21 cellular contexts compared by ENCODE assay signal in the genomic region with DNA sequence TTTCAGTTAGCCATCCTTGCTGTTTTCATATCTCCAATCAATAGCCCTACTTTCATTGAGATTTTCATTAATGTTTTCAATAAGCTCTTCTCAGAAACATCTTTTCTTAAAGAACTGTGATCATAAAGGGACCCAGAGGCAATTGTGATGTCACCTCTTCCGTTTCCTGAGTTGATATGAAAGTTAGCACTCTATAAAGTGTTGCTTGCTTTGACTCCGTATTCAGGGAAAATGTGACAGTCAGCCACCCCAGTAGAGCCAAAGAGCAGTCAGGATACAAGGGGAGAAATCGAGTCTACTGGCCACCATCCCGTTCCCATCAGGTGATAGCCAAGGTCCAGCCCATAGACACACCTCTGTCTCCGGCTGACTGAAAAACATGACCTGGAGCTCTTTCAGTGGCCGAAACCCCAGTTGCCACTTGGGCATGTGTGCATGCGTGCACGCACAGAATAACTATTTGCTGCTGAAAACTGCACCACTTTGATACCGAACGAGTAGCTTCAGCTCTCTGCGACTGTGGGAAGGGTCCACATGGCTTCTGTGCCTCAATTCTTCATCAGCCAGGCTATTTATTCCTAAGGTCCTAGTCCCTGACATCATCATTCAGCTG.
DNase-seq lines count a peak whose midpoint lies in the region; ATAC-seq and TF ChIP-seq lines count a peak whose summit lies in the region.
"Had no signal": no experiment of that assay in that cellular context is flagged by ENCODE, and none has a peak within 500 bp of the region (broad histone marks: within the 10 kb centered on the region; RNA-seq: fewer than 3 reads in every experiment).

No MANE protein-coding gene starts in this region.

- H3K4me3 Mint-ChIP-seq in activated naive CD4-positive, alpha-beta T cell treated with anti-CD3 and anti-CD28 coated beads for 36 hours = no peak overlapping the region
- H3K4me3 Mint-ChIP-seq in WTC11 = no peak overlapping the region
- peak overlapping the region; percentile 21 to 23 for H3K4me3 Mint-ChIP-seq in stimulated activated naive CD8-positive, alpha-beta T cell treated with anti-CD3 and anti-CD28 coated beads, Interleukin-15, amount 100 ng/mL, for 72 hours

- peaks cover 71% of the 10 kb centered on the region for H3K4me1 Mint-ChIP-seq in activated naive CD4-positive, alpha-beta T cell treated with anti-CD3 and anti-CD28 coated beads for 36 hours (ENCODE audit: low read depth)
- 0 out of 2 replicates have a peak, but pooled peaks cover 2% of the 10 kb centered on the region for H3K4me1 Mint-ChIP-seq in WTC11
- H3K4me1 Mint-ChIP-seq in stimulated activated naive CD8-positive, alpha-beta T cell treated with anti-CD3 and anti-CD28 coated beads, Interleukin-15, amount 100 ng/mL, for 72 hours = peaks cover 79% of the 10 kb centered on the region

- H3K27me3 Mint-ChIP-seq in activated naive CD4-positive, alpha-beta T cell treated with anti-CD3 and anti-CD28 coated beads for 36 hours (ENCODE audit: low read depth) = no peaks in the 10 kb centered on the region
- no peaks in the 10 kb centered on the region for H3K27me3 Mint-ChIP-seq in WTC11 (ENCODE audit: low read depth)
- no peaks in the 10 kb centered on the region for H3K27me3 Mint-ChIP-seq in stimulated activated naive CD8-positive, alpha-beta T cell treated with anti-CD3 and anti-CD28 coated beads, Interleukin-15, amount 100 ng/mL, for 72 hours

- intact Hi-C loops in activated naive CD4-positive, alpha-beta T cell treated with anti-CD3 and anti-CD28 coated beads for 36 hours (cut with micrococcal nuclease) = loop anchor here (1.0 to 10.0 kb wide), 6 partner anchors 8 to 805 kb away; partner anchors contain the start of gene SEC61A2

- no peak for ATAC-seq in WTC11
- peak; percentile 35 for ATAC-seq in stimulated activated naive CD8-positive, alpha-beta T cell treated with anti-CD3 and anti-CD28 coated beads, Interleukin-15, amount 100 ng/mL, for 72 hours
- ATAC-seq: esophagus mucosa, gastrocnemius medialis, Right ventricle myocardium inferior had no signal

- DNase-seq in activated naive CD4-positive, alpha-beta T cell treated with anti-CD3 and anti-CD28 coated beads for 36 hours = peak; percentile 44
- DNase-seq in activated naive CD4-positive, alpha-beta T cell treated with anti-CD3 and anti-CD28 coated beads, Interleukin-2, amount 50 U/mL, for 16 hours = no peak
- DNase-seq in WTC11 (ENCODE audit: low spot score) (no peak), ecto neural progenitor cell (ENCODE audit: low spot score) (peak; percentile 21), AML-193 (lab: John Stamatoyannopoulos, UW) (no peak), COR-L47 (lab: John Stamatoyannopoulos, UW) (no peak), EL (no peak)
- DNase-seq in stimulated activated naive CD8-positive, alpha-beta T cell treated with anti-CD3 and anti-CD28 coated beads, Interleukin-15, amount 100 ng/mL, for 72 hours = no peak
- DNase-seq: activated gamma-delta T cell; cerebellar nuclear complex; DMS79 treated with DMSO at 0.1 percent for 48 hours; effector CD4-positive, alpha-beta T cell; gastrocnemius medialis; kidney; MG63; NCI-H1436; NCI-H2171 treated with DMSO at 0.1 percent for 48 hours; sigmoid colon; tibial artery had no signal

- TF ChIP-seq CTCF in WTC11 (IDR thresholded peaks at IDR 0.05) = no peak

- H3K27ac Mint-ChIP-seq in activated naive CD4-positive, alpha-beta T cell treated with anti-CD3 and anti-CD28 coated beads for 36 hours = peak overlapping the region; percentile 95
- H3K27ac Mint-ChIP-seq in WTC11 = no peak overlapping the region
- peak overlapping the region; percentile 44 to 85 for H3K27ac Mint-ChIP-seq in stimulated activated naive CD8-positive, alpha-beta T cell treated with anti-CD3 and anti-CD28 coated beads, Interleukin-15, amount 100 ng/mL, for 72 hours

- CTCF ChIA-PET in activated naive CD4-positive, alpha-beta T cell treated with anti-CD3 and anti-CD28 coated beads for 36 hours (lab: Charles Lee) = interaction anchor here (1.2 to 2.7 kb wide), 3 partner anchors 12 to 105 kb away, joined by 5 to 9 read pairs (median 6); no protein-coding TSS in a partner anchor
- CTCF ChIA-PET in WTC11 (lab: Charles Lee) = interaction anchor here (0.6 to 1.6 kb wide), 2 partner anchors 8 to 449 kb away, joined by 3 to 4 read pairs; no protein-coding TSS in a partner anchor

- H3K9me3 Mint-ChIP-seq in activated naive CD4-positive, alpha-beta T cell treated with anti-CD3 and anti-CD28 coated beads for 36 hours = no peaks in the 10 kb centered on the region
- no peaks in the 10 kb centered on the region for H3K9me3 Mint-ChIP-seq in WTC11
- no peaks in the 10 kb centered on the region for H3K9me3 Mint-ChIP-seq in stimulated activated naive CD8-positive, alpha-beta T cell treated with anti-CD3 and anti-CD28 coated beads, Interleukin-15, amount 100 ng/mL, for 72 hours

- POLR2A ChIA-PET in WTC11 (lab: Charles Lee) = interaction anchor here (0.6 kb wide), 1 partner anchor 840 kb away, joined by 3 read pairs; no protein-coding TSS in a partner anchor

- peaks cover 56% of the 10 kb centered on the region for H3K36me3 Mint-ChIP-seq in activated naive CD4-positive, alpha-beta T cell treated with anti-CD3 and anti-CD28 coated beads for 36 hours (ENCODE audit: low read depth)
- peaks cover 7% of the 10 kb centered on the region for H3K36me3 Mint-ChIP-seq in WTC11

TF ChIP-seq in WTC11, 78 proteins besides CTCF, POLR2A, EP300 and RAD21:
- TF ChIP-seq, protein P1, sequence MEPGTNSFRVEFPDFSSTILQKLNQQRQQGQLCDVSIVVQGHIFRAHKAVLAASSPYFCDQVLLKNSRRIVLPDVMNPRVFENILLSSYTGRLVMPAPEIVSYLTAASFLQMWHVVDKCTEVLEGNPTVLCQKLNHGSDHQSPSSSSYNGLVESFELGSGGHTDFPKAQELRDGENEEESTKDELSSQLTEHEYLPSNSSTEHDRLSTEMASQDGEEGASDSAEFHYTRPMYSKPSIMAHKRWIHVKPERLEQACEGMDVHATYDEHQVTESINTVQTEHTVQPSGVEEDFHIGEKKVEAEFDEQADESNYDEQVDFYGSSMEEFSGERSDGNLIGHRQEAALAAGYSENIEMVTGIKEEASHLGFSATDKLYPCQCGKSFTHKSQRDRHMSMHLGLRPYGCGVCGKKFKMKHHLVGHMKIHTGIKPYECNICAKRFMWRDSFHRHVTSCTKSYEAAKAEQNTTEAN (CRISPR knock-in tag; IDR thresholded peaks at IDR 0.05) = no peak
- TF ChIP-seq SMAD4 (CRISPR knock-in tag; IDR thresholded peaks at IDR 0.05) = no peak
- TF ChIP-seq SMAD3 (CRISPR knock-in tag; IDR thresholded peaks at IDR 0.05; ENCODE audit: borderline replicate concordance) = no peak
- TF ChIP-seq PRDM15 (CRISPR knock-in tag; IDR thresholded peaks at IDR 0.05) = peak; percentile 84
- no peak for TF ChIP-seq OVOL2 (CRISPR knock-in tag; IDR thresholded peaks at IDR 0.05; ENCODE audit: borderline replicate concordance)

Comparison
In these comparisons a context has a peak if more than half of its experiments do, and no peak if none do; other contexts are left out.
1. DNase-seq: peak in activated naive CD4-positive, alpha-beta T cell treated with anti-CD3 and anti-CD28 coated beads for 36 hours (single experiment) and ecto neural progenitor cell (single experiment); none in activated naive CD4-positive, alpha-beta T cell treated with anti-CD3 and anti-CD28 coated beads, Interleukin-2, amount 50 U/mL, for 16 hours (single experiment), WTC11 (single experiment), stimulated activated naive CD8-positive, alpha-beta T cell treated with anti-CD3 and anti-CD28 coated beads, Interleukin-15, amount 100 ng/mL, for 72 hours (0 of 2), AML-193 (0 of 2), COR-L47 (single experiment) and EL (single experiment).
2. H3K4me3 Mint-ChIP-seq: peak in stimulated activated naive CD8-positive, alpha-beta T cell treated with anti-CD3 and anti-CD28 coated beads, Interleukin-15, amount 100 ng/mL, for 72 hours (2 of 2); none in activated naive CD4-positive, alpha-beta T cell treated with anti-CD3 and anti-CD28 coated beads for 36 hours (single experiment) and WTC11 (single experiment).